ENCODE assay signal across 29 cellular contexts in the genomic region with DNA sequence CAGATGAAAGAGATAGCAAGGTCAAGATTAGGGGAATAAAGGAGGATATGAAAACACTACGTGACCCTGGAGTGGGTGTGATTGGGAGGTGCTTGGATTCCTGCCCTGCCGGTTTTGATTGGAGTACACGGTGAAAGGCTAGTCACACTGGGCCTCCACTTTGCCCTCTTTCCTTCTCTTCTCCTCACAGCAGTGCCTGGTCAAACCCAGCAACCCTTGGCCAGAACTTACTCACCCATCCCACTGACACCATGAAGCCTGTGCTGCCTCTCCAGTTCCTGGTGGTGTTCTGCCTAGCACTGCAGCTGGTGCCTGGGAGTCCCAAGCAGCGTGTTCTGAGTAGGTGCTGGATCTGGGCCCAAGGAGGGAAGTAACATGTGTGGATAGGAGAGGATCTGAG. TPM values are rescaled to one million over a fixed set of nuclear protein-coding genes. Genes with fewer than 3 reads are reported as not detected.
DNase-seq lines count a peak whose midpoint lies in the region; ATAC-seq and TF ChIP-seq lines count a peak whose summit lies in the region.
"Had no signal": no experiment of that assay in that cellular context is flagged by ENCODE, and none has a peak within 500 bp of the region (broad histone marks: within the 10 kb centered on the region; RNA-seq: fewer than 3 reads in every experiment).

A gene with protein sequence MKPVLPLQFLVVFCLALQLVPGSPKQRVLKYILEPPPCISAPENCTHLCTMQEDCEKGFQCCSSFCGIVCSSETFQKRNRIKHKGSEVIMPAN (plus strand): TSS at position 166 of the 400 bp plus-strand sequence. CDS start 86 bp downstream, at position 252.

- TF ChIP-seq POLR2A in stomach (IDR thresholded peaks at IDR 0.05), result no peak

- H3K4me1 ChIP-seq in lower lobe of right lung (no peaks in the 10 kb centered on the region), stomach (no peaks in the 10 kb centered on the region)
- H3K4me1 ChIP-seq: Peyer's patch had no signal

- WGBS in stomach, 5 donors, result 37 to 62% (median 47%) methylated on average over 4 of the region's 4 CpGs

- H3K36me3 ChIP-seq in MG63 (no peaks in the 10 kb centered on the region), lower lobe of right lung (no peaks in the 10 kb centered on the region), stomach (no peaks in the 10 kb centered on the region)
- H3K36me3 ChIP-seq: BLaER1 treated with 17β-estradiol and CSF1 and Interleukin-3, amounts not matched to agents 10 nM and 100 nM; Peyer's patch had no signal

- H3K9me3 Mint-ChIP-seq in stimulated activated memory B cell treated with anti-CD40 and anti-IgM and Interleukin-4, amounts not matched to agents 10 μg/mL and 1 μg/mL and 100 μg/mL, for 72 hours, result no peaks in the 10 kb centered on the region
- H3K9me3 Mint-ChIP-seq in activated T-helper 2 cell treated with anti-CD3 and anti-CD28 coated beads, Interferon-gamma antibody, Interleukin-2, Interleukin-4, amounts not matched to agents 10 μg/mL and 5 μg/mL and 100 μg/mL, durations not matched to agents 14 hours and 24 hours and 36 hours, result no peaks in the 10 kb centered on the region
- H3K9me3 Mint-ChIP-seq: CD4-positive, alpha-beta T cell; H9 had no signal

- H3K27me3 ChIP-seq in MG63 (0 out of 2 replicates have a peak, but pooled peaks cover 2% of the 10 kb centered on the region), lower lobe of right lung (ENCODE audit: low read depth) (no peaks in the 10 kb centered on the region), stomach (no peaks in the 10 kb centered on the region)
- H3K27me3 ChIP-seq: BLaER1 treated with 17β-estradiol and CSF1 and Interleukin-3, amounts not matched to agents 10 nM and 100 nM; Peyer's patch had no signal

- H3K4me3 Mint-ChIP-seq in stimulated activated memory B cell treated with anti-CD40 and anti-IgM and Interleukin-4, amounts not matched to agents 10 μg/mL and 1 μg/mL and 100 μg/mL, for 72 hours, result no peak within 1 kb of the TSS
- H3K4me3 Mint-ChIP-seq in activated T-helper 2 cell treated with anti-CD3 and anti-CD28 coated beads, Interferon-gamma antibody, Interleukin-2, Interleukin-4, amounts not matched to agents 10 μg/mL and 5 μg/mL and 100 μg/mL, durations not matched to agents 14 hours and 24 hours and 36 hours (ENCODE audit: low read depth), result no peak within 1 kb of the TSS
- H3K4me3 Mint-ChIP-seq: CD4-positive, alpha-beta T cell; H9 had no signal

- peak; percentile 28 to 53 for ATAC-seq in lower lobe of right lung
- ATAC-seq in stimulated activated memory B cell treated with anti-CD40 and anti-IgM and Interleukin-4, amounts not matched to agents 10 μg/mL and 1 μg/mL and 100 μg/mL, for 72 hours, result no peak
- ATAC-seq: K562 had no signal

- peak; percentile 3 for DNase-seq in Ammon's horn (ENCODE audit: low spot score)
- DNase-seq in MG63, result peak; percentile 6
- no peak for DNase-seq in lower lobe of right lung
- DNase-seq in stomach, result no peak
- DNase-seq in activated T-helper 2 cell treated with anti-CD3 and anti-CD28 coated beads, Interferon-gamma antibody, Interleukin-2, Interleukin-4, amounts not matched to agents 10 μg/mL and 5 μg/mL and 100 μg/mL, durations not matched to agents 14 hours and 24 hours and 36 hours (ENCODE audit: low spot score), result no peak
- no peak for DNase-seq in NCI-H446 (lab: John Stamatoyannopoulos, UW)
- no peak for DNase-seq in SHP77 treated with DMSO at 0.1 percent for 48 hours (lab: John Stamatoyannopoulos, UW)
- DNase-seq: CD4-positive, alpha-beta T cell; DMS79 treated with DMSO at 0.1 percent for 48 hours; GF-D8; GM23248; H9; Kasumi-1; NCI-H1105 treated with DMSO at 0.1 percent for 48 hours; NCI-H2081; NCI-H2227 treated with DMSO at 0.1 percent for 48 hours; NCI-H510A; NCI-H69; OCI-M1; Peyer's patch; SIG-M5; SW 1271 had no signal

- peaks cover 11% of the 10 kb centered on the region for H3K27me3 Mint-ChIP-seq in stimulated activated memory B cell treated with anti-CD40 and anti-IgM and Interleukin-4, amounts not matched to agents 10 μg/mL and 1 μg/mL and 100 μg/mL, for 72 hours
- H3K27me3 Mint-ChIP-seq in activated T-helper 2 cell treated with anti-CD3 and anti-CD28 coated beads, Interferon-gamma antibody, Interleukin-2, Interleukin-4, amounts not matched to agents 10 μg/mL and 5 μg/mL and 100 μg/mL, durations not matched to agents 14 hours and 24 hours and 36 hours (ENCODE audit: low read depth), result peaks cover 7% of the 10 kb centered on the region

- no peak for TF ChIP-seq EP300 in stomach (IDR thresholded peaks at IDR 0.05)

- H3K4me3 ChIP-seq in MG63 (no peak within 1 kb of the TSS), lower lobe of right lung (no peak within 1 kb of the TSS), stomach (no peak within 1 kb of the TSS)
- H3K4me3 ChIP-seq: BLaER1 treated with 17β-estradiol and CSF1 and Interleukin-3, amounts not matched to agents 10 nM and 100 nM; GM23248; K562; Peyer's patch; SK-N-MC had no signal

- peak within 1 kb of the TSS; percentile 10 for H3K27ac Mint-ChIP-seq in stimulated activated memory B cell treated with anti-CD40 and anti-IgM and Interleukin-4, amounts not matched to agents 10 μg/mL and 1 μg/mL and 100 μg/mL, for 72 hours
- H3K27ac Mint-ChIP-seq in activated T-helper 2 cell treated with anti-CD3 and anti-CD28 coated beads, Interferon-gamma antibody, Interleukin-2, Interleukin-4, amounts not matched to agents 10 μg/mL and 5 μg/mL and 100 μg/mL, durations not matched to agents 14 hours and 24 hours and 36 hours, result no peak within 1 kb of the TSS
- H3K27ac Mint-ChIP-seq: CD4-positive, alpha-beta T cell; H9 had no signal

- TF ChIP-seq CTCF in lower lobe of right lung (IDR thresholded peaks at IDR 0.05) (no peak), stomach (IDR thresholded peaks at IDR 0.05) (no peak)

- intact Hi-C loops in lower lobe of right lung (cut with DNase I) (no loop called here), stomach (cut with DNase I; ENCODE audit: low total_unique reads) (no loop called here)
- intact Hi-C loops in activated T-helper 2 cell treated with anti-CD3 and anti-CD28 coated beads, Interferon-gamma antibody, Interleukin-2, Interleukin-4, amounts not matched to agents 10 μg/mL and 5 μg/mL and 100 μg/mL, durations not matched to agents 14 hours and 24 hours and 36 hours (cut with micrococcal nuclease), result no loop called here

- no peaks in the 10 kb centered on the region for H3K9me3 ChIP-seq in MG63
- H3K9me3 ChIP-seq in lower lobe of right lung, result no peaks in the 10 kb centered on the region
- no peaks in the 10 kb centered on the region for H3K9me3 ChIP-seq in stomach
- H3K9me3 ChIP-seq: BLaER1 treated with 17β-estradiol and CSF1 and Interleukin-3, amounts not matched to agents 10 nM and 100 nM; Peyer's patch had no signal

- H3K36me3 Mint-ChIP-seq in stimulated activated memory B cell treated with anti-CD40 and anti-IgM and Interleukin-4, amounts not matched to agents 10 μg/mL and 1 μg/mL and 100 μg/mL, for 72 hours, result no peaks in the 10 kb centered on the region
- H3K36me3 Mint-ChIP-seq in activated T-helper 2 cell treated with anti-CD3 and anti-CD28 coated beads, Interferon-gamma antibody, Interleukin-2, Interleukin-4, amounts not matched to agents 10 μg/mL and 5 μg/mL and 100 μg/mL, durations not matched to agents 14 hours and 24 hours and 36 hours (ENCODE audit: low read depth), result no peaks in the 10 kb centered on the region

- H3K27ac ChIP-seq in lower lobe of right lung, result no peak within 1 kb of the TSS
- no peak within 1 kb of the TSS for H3K27ac ChIP-seq in stomach
- H3K27ac ChIP-seq: BLaER1 treated with 17β-estradiol and CSF1 and Interleukin-3, amounts not matched to agents 10 nM and 100 nM; GM23248; Peyer's patch; SK-N-MC had no signal

- H3K4me1 Mint-ChIP-seq in stimulated activated memory B cell treated with anti-CD40 and anti-IgM and Interleukin-4, amounts not matched to agents 10 μg/mL and 1 μg/mL and 100 μg/mL, for 72 hours, result peaks cover 10% of the 10 kb centered on the region
- no peaks in the 10 kb centered on the region for H3K4me1 Mint-ChIP-seq in activated T-helper 2 cell treated with anti-CD3 and anti-CD28 coated beads, Interferon-gamma antibody, Interleukin-2, Interleukin-4, amounts not matched to agents 10 μg/mL and 5 μg/mL and 100 μg/mL, durations not matched to agents 14 hours and 24 hours and 36 hours (ENCODE audit: low read depth)
- H3K4me1 Mint-ChIP-seq: H9 had no signal

RNA-seq across cellular contexts. Expression of the gene that starts here (rescaled TPM):
- not detected in 2 replicates for total RNA-seq in MG63 (2014; rRNA removed; shearing (Covaris generic); ENCODE audit: low replicate concordance)
- total RNA-seq in lower lobe of right lung, result not detected
- not detected for total RNA-seq in stomach
- not detected for polyA plus RNA-seq in stomach
- total RNA-seq in activated T-helper 2 cell treated with anti-CD3 and anti-CD28 coated beads, Interferon-gamma antibody, Interleukin-2, Interleukin-4, amounts not matched to agents 10 μg/mL and 5 μg/mL and 100 μg/mL, durations not matched to agents 14 hours and 24 hours and 36 hours, result not detected in 2 replicates
- total RNA-seq: A172; CD4-positive, alpha-beta T cell; GM23248; H9; HT1080; K562; M059J; Peyer's patch had no signal
- polyA plus RNA-seq: GM23248, K562 had no signal

Comparison
In these comparisons a context has a peak if more than half of its experiments do, and no peak if none do; other contexts are left out.
1. Peak in DNase-seq in MG63; RNA of the gene not detected or under 1 TPM.
2. Peak in ATAC-seq in lower lobe of right lung; RNA of the gene not detected or under 1 TPM.